ENCODE assay signal across 1 cellular context in the genomic region with DNA sequence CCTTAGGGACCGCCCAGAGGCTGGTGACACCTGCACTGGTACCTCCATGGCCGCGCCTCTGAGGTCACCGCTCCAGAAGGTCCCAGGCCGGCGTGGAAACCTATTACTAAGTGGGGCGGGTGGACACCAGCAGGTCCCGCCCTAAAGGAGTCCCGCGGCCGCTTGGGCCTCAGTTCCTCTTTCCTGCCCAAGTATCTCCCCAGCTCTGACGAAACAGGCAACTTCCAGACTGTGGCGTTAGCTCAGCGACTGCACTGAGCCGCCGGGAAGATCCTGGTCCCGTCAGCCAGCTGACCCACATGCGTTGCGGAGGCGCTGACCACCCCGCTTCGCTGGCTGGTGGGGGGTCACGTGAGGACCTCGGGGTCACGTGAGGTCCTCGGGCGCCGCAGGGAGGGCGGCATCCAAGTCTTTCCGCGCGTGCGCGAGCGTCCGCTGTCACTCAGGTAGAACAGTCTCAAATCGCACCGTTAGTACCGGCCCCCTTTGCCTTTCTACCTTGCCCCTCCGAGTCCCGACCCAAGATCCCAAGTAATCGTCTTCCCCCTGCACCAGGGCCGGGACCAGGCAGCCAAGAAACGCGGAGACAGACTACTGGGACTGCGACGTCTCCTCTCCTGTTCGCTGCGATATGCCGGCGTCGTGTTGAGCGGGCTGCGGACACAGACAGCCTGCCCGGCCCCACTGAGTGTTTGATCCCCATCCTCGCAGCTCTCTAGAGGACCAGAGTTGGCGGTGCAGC.
TF ChIP-seq lines count a peak whose summit lies in the region.

No MANE protein-coding gene starts in this region.

TF ChIP-seq in HepG2, 621 proteins besides CTCF, POLR2A, EP300 and RAD21 (continued from another document):
- TF ChIP-seq, protein P1, sequence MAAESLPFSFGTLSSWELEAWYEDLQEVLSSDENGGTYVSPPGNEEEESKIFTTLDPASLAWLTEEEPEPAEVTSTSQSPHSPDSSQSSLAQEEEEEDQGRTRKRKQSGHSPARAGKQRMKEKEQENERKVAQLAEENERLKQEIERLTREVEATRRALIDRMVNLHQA (CRISPR knock-in tag; IDR thresholded peaks at IDR 0.05) = no peak
- no peak for TF ChIP-seq HMGA1 (CRISPR knock-in tag; conservative IDR thresholded peaks at IDR 0.05)
- no peak for TF ChIP-seq MEIS1 (CRISPR knock-in tag; IDR thresholded peaks at IDR 0.05; ENCODE audit: borderline replicate concordance)
- peak; percentile 25; the same call in 1 of the 2 replicates for TF ChIP-seq MIER3 (CRISPR knock-in tag; IDR thresholded peaks at IDR 0.05; ENCODE audit: borderline replicate concordance)
- TF ChIP-seq, protein P2, sequence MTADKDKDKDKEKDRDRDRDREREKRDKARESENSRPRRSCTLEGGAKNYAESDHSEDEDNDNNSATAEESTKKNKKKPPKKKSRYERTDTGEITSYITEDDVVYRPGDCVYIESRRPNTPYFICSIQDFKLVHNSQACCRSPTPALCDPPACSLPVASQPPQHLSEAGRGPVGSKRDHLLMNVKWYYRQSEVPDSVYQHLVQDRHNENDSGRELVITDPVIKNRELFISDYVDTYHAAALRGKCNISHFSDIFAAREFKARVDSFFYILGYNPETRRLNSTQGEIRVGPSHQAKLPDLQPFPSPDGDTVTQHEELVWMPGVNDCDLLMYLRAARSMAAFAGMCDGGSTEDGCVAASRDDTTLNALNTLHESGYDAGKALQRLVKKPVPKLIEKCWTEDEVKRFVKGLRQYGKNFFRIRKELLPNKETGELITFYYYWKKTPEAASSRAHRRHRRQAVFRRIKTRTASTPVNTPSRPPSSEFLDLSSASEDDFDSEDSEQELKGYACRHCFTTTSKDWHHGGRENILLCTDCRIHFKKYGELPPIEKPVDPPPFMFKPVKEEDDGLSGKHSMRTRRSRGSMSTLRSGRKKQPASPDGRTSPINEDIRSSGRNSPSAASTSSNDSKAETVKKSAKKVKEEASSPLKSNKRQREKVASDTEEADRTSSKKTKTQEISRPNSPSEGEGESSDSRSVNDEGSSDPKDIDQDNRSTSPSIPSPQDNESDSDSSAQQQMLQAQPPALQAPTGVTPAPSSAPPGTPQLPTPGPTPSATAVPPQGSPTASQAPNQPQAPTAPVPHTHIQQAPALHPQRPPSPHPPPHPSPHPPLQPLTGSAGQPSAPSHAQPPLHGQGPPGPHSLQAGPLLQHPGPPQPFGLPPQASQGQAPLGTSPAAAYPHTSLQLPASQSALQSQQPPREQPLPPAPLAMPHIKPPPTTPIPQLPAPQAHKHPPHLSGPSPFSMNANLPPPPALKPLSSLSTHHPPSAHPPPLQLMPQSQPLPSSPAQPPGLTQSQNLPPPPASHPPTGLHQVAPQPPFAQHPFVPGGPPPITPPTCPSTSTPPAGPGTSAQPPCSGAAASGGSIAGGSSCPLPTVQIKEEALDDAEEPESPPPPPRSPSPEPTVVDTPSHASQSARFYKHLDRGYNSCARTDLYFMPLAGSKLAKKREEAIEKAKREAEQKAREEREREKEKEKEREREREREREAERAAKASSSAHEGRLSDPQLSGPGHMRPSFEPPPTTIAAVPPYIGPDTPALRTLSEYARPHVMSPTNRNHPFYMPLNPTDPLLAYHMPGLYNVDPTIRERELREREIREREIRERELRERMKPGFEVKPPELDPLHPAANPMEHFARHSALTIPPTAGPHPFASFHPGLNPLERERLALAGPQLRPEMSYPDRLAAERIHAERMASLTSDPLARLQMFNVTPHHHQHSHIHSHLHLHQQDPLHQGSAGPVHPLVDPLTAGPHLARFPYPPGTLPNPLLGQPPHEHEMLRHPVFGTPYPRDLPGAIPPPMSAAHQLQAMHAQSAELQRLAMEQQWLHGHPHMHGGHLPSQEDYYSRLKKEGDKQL (CRISPR knock-in tag; IDR thresholded peaks at IDR 0.05; ENCODE audit: low read depth) = no peak
- TF ChIP-seq ZNF775 (CRISPR knock-in tag; IDR thresholded peaks at IDR 0.05; ENCODE audit: borderline replicate concordance) = no peak
- peak; percentile 75 for TF ChIP-seq IKZF4 (CRISPR knock-in tag; IDR thresholded peaks at IDR 0.05; ENCODE audit: borderline replicate concordance, low read depth, not compliant biosample characterization)
- TF ChIP-seq ZNF451 (CRISPR knock-in tag; IDR thresholded peaks at IDR 0.05) = no peak
- TF ChIP-seq NKX3-1 (CRISPR knock-in tag; IDR thresholded peaks at IDR 0.05) = no peak
- no peak for TF ChIP-seq ZNF543 (CRISPR knock-in tag; IDR thresholded peaks at IDR 0.05)
- no peak for TF ChIP-seq PAF1 (CRISPR knock-in tag; IDR thresholded peaks at IDR 0.05)
- TF ChIP-seq ZNF672 (CRISPR knock-in tag; IDR thresholded peaks at IDR 0.05) = no peak
- TF ChIP-seq, protein P3, sequence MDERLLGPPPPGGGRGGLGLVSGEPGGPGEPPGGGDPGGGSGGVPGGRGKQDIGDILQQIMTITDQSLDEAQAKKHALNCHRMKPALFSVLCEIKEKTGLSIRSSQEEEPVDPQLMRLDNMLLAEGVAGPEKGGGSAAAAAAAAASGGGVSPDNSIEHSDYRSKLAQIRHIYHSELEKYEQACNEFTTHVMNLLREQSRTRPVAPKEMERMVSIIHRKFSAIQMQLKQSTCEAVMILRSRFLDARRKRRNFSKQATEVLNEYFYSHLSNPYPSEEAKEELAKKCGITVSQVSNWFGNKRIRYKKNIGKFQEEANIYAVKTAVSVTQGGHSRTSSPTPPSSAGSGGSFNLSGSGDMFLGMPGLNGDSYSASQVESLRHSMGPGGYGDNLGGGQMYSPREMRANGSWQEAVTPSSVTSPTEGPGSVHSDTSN (CRISPR knock-in tag; IDR thresholded peaks at IDR 0.05) = no peak
- no peak; the same call in 1 of the 2 replicates for TF ChIP-seq BCL6 (CRISPR knock-in tag; IDR thresholded peaks at IDR 0.05)
- TF ChIP-seq, protein P4, sequence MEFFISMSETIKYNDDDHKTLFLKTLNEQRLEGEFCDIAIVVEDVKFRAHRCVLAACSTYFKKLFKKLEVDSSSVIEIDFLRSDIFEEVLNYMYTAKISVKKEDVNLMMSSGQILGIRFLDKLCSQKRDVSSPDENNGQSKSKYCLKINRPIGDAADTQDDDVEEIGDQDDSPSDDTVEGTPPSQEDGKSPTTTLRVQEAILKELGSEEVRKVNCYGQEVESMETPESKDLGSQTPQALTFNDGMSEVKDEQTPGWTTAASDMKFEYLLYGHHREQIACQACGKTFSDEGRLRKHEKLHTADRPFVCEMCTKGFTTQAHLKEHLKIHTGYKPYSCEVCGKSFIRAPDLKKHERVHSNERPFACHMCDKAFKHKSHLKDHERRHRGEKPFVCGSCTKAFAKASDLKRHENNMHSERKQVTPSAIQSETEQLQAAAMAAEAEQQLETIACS (CRISPR knock-in tag; IDR thresholded peaks at IDR 0.05) = no peak
- TF ChIP-seq ZZZ3 (CRISPR knock-in tag; IDR thresholded peaks at IDR 0.05; ENCODE audit: borderline replicate concordance) = no peak
- TF ChIP-seq, protein P5, sequence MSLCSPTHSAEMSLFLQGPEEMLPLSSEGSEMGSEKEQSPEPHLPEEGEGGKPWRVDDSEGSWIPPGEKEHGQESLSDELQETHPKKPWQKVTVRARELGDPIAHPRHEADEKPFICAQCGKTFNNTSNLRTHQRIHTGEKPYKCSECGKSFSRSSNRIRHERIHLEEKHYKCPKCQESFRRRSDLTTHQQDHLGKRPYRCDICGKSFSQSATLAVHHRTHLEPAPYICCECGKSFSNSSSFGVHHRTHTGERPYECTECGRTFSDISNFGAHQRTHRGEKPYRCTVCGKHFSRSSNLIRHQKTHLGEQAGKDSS (CRISPR knock-in tag; IDR thresholded peaks at IDR 0.05; ENCODE audit: borderline replicate concordance, low read depth) = no peak; the same call in 1 of the 2 replicates
- TF ChIP-seq NR1H2 (CRISPR knock-in tag; IDR thresholded peaks at IDR 0.05; ENCODE audit: borderline replicate concordance, low read depth) = no peak; the same call in 1 of the 2 replicates
- TF ChIP-seq ZNF138 (CRISPR knock-in tag; IDR thresholded peaks at IDR 0.05; ENCODE audit: low read depth) = no peak
- TF ChIP-seq, protein P6, sequence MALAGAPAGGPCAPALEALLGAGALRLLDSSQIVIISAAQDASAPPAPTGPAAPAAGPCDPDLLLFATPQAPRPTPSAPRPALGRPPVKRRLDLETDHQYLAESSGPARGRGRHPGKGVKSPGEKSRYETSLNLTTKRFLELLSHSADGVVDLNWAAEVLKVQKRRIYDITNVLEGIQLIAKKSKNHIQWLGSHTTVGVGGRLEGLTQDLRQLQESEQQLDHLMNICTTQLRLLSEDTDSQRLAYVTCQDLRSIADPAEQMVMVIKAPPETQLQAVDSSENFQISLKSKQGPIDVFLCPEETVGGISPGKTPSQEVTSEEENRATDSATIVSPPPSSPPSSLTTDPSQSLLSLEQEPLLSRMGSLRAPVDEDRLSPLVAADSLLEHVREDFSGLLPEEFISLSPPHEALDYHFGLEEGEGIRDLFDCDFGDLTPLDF (CRISPR knock-in tag; IDR thresholded peaks at IDR 0.05) = no peak
- no peak for TF ChIP-seq MAF1 (CRISPR knock-in tag; IDR thresholded peaks at IDR 0.05; ENCODE audit: borderline replicate concordance)
- TF ChIP-seq NFE2L1 (CRISPR knock-in tag; IDR thresholded peaks at IDR 0.05; ENCODE audit: borderline replicate concordance) = no peak
- TF ChIP-seq, protein P7, sequence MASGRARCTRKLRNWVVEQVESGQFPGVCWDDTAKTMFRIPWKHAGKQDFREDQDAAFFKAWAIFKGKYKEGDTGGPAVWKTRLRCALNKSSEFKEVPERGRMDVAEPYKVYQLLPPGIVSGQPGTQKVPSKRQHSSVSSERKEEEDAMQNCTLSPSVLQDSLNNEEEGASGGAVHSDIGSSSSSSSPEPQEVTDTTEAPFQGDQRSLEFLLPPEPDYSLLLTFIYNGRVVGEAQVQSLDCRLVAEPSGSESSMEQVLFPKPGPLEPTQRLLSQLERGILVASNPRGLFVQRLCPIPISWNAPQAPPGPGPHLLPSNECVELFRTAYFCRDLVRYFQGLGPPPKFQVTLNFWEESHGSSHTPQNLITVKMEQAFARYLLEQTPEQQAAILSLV (CRISPR knock-in tag; IDR thresholded peaks at IDR 0.05; ENCODE audit: borderline replicate concordance) = 0 out of 2 replicates have a peak, but pooled peaks have one; percentile 37
- no peak for TF ChIP-seq ZNF207 (IDR thresholded peaks at IDR 0.05; ENCODE audit: borderline replicate concordance)
- TF ChIP-seq ARHGAP35 (CRISPR knock-in tag; IDR thresholded peaks at IDR 0.05; ENCODE audit: borderline replicate concordance) = no peak
- no peak for TF ChIP-seq FIP1L1 (IDR thresholded peaks at IDR 0.05; ENCODE audit: borderline replicate concordance, insufficient read depth, low read depth, low read length)
- 0 out of 2 replicates have a peak, but pooled peaks have one; percentile 11 for TF ChIP-seq RARA (CRISPR knock-in tag; IDR thresholded peaks at IDR 0.05)
- TF ChIP-seq MEF2D (CRISPR knock-in tag; IDR thresholded peaks at IDR 0.05) = peak; percentile 75
- no peak for TF ChIP-seq GLI4 (CRISPR knock-in tag; IDR thresholded peaks at IDR 0.05; ENCODE audit: borderline replicate concordance)
- TF ChIP-seq PHF5A (CRISPR knock-in tag; IDR thresholded peaks at IDR 0.05; ENCODE audit: low read depth, unreplicated experiment) = no peak
- peak; percentile 65; the same call in 1 of the 2 replicates for TF ChIP-seq KDM5B (CRISPR knock-in tag; IDR thresholded peaks at IDR 0.05; ENCODE audit: borderline replicate concordance)
- TF ChIP-seq ATF1 (CRISPR knock-in tag; IDR thresholded peaks at IDR 0.05) = no peak
- no peak for TF ChIP-seq SIN3A (IDR thresholded peaks at IDR 0.05; ENCODE audit: borderline replicate concordance, low read depth, low read length)
- TF ChIP-seq, protein P8, sequence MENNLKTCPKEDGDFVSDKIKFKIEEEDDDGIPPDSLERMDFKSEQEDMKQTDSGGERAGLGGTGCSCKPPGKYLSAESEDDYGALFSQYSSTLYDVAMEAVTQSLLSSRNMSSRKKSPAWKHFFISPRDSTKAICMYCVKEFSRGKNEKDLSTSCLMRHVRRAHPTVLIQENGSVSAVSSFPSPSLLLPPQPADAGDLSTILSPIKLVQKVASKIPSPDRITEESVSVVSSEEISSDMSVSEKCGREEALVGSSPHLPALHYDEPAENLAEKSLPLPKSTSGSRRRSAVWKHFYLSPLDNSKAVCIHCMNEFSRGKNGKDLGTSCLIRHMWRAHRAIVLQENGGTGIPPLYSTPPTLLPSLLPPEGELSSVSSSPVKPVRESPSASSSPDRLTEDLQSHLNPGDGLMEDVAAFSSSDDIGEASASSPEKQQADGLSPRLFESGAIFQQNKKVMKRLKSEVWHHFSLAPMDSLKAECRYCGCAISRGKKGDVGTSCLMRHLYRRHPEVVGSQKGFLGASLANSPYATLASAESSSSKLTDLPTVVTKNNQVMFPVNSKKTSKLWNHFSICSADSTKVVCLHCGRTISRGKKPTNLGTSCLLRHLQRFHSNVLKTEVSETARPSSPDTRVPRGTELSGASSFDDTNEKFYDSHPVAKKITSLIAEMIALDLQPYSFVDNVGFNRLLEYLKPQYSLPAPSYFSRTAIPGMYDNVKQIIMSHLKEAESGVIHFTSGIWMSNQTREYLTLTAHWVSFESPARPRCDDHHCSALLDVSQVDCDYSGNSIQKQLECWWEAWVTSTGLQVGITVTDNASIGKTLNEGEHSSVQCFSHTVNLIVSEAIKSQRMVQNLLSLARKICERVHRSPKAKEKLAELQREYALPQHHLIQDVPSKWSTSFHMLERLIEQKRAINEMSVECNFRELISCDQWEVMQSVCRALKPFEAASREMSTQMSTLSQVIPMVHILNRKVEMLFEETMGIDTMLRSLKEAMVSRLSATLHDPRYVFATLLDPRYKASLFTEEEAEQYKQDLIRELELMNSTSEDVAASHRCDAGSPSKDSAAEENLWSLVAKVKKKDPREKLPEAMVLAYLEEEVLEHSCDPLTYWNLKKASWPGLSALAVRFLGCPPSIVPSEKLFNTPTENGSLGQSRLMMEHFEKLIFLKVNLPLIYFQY (CRISPR knock-in tag; IDR thresholded peaks at IDR 0.05; ENCODE audit: borderline replicate concordance) = no peak
- TF ChIP-seq ZNF589 (CRISPR knock-in tag; conservative IDR thresholded peaks at IDR 0.05) = 0 out of 2 replicates have a peak, but pooled peaks have one; percentile 27
- TF ChIP-seq FOXO1 (CRISPR knock-in tag; IDR thresholded peaks at IDR 0.05) = 0 out of 2 replicates have a peak, but pooled peaks have one; percentile 12
- TF ChIP-seq ZNF460 (CRISPR knock-in tag; IDR thresholded peaks at IDR 0.05; ENCODE audit: borderline replicate concordance) = no peak
- no peak for TF ChIP-seq CENPX (CRISPR knock-in tag; IDR thresholded peaks at IDR 0.05)
- no peak for TF ChIP-seq ZNF430 (CRISPR knock-in tag; IDR thresholded peaks at IDR 0.05)
- TF ChIP-seq KAT2B (IDR thresholded peaks at IDR 0.05; ENCODE audit: borderline replicate concordance, low read depth, low read length) = no peak
- TF ChIP-seq, protein P9, sequence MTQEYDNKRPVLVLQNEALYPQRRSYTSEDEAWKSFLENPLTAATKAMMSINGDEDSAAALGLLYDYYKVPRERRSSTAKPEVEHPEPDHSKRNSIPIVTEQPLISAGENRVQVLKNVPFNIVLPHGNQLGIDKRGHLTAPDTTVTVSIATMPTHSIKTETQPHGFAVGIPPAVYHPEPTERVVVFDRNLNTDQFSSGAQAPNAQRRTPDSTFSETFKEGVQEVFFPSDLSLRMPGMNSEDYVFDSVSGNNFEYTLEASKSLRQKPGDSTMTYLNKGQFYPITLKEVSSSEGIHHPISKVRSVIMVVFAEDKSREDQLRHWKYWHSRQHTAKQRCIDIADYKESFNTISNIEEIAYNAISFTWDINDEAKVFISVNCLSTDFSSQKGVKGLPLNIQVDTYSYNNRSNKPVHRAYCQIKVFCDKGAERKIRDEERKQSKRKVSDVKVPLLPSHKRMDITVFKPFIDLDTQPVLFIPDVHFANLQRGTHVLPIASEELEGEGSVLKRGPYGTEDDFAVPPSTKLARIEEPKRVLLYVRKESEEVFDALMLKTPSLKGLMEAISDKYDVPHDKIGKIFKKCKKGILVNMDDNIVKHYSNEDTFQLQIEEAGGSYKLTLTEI (CRISPR knock-in tag; conservative IDR thresholded peaks at IDR 0.05) = no peak
